ENCODE assay signal across 1 cellular context in the genomic region with DNA sequence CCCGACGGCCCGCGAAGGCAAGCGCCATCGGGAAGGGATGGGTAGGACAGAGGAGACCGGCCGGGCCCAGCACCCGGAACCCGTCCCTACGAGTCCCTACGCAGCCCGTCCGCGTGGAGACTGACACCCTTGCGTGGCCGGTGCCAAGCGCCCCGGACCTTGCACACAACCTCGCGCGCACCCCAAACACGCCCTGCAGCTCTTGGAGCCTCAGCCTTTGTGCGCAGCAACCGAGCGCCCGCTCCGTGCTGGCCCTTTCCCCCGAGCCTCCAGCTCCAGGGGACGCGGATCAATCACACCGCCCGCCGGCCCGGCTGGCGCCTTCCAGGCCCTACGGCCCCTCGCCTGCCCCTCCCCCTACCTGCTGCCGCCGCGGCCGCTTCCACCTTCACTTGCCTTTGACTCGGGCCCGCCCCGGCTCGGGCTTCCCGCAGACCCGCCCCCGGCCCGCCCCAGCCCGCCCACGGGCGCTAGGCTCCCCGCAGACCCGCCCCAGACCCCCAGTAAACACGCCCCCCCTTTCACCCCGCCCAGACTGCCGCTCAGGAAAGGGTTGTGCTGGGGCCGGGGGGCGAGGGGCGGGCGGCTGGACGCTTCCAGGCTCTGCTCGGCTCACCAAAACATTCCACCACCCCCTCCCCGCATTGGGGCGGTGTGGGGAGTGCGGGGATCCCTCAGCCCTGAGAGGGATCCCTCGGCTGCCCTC.
TF ChIP-seq lines count a peak whose summit lies in the region.

A gene (minus strand): TSS at position 394 of the 706 bp plus-strand sequence. CDS start 1,746 bp downstream, outside the sequence.

TF ChIP-seq in HCT116, 20 proteins besides CTCF, POLR2A, EP300 and RAD21 (continued from another document):
- TF ChIP-seq, protein P1, sequence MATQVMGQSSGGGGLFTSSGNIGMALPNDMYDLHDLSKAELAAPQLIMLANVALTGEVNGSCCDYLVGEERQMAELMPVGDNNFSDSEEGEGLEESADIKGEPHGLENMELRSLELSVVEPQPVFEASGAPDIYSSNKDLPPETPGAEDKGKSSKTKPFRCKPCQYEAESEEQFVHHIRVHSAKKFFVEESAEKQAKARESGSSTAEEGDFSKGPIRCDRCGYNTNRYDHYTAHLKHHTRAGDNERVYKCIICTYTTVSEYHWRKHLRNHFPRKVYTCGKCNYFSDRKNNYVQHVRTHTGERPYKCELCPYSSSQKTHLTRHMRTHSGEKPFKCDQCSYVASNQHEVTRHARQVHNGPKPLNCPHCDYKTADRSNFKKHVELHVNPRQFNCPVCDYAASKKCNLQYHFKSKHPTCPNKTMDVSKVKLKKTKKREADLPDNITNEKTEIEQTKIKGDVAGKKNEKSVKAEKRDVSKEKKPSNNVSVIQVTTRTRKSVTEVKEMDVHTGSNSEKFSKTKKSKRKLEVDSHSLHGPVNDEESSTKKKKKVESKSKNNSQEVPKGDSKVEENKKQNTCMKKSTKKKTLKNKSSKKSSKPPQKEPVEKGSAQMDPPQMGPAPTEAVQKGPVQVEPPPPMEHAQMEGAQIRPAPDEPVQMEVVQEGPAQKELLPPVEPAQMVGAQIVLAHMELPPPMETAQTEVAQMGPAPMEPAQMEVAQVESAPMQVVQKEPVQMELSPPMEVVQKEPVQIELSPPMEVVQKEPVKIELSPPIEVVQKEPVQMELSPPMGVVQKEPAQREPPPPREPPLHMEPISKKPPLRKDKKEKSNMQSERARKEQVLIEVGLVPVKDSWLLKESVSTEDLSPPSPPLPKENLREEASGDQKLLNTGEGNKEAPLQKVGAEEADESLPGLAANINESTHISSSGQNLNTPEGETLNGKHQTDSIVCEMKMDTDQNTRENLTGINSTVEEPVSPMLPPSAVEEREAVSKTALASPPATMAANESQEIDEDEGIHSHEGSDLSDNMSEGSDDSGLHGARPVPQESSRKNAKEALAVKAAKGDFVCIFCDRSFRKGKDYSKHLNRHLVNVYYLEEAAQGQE (IDR thresholded peaks at IDR 0.05; ENCODE audit: low read depth): no peak
- peak; percentile 91 for TF ChIP-seq TCF7L2 (IDR thresholded peaks at IDR 0.05; ENCODE audit: borderline replicate concordance, extremely low read depth, insufficient read depth, insufficient read length)
